Comparison of ENCODE assay signal across 16 cellular contexts in genomic region chr10:71797533-71798307, GRCh38. TPM values are rescaled to one million over a fixed set of nuclear protein-coding genes. Genes with fewer than 3 reads are reported as not detected.
DNase-seq lines count a peak whose midpoint lies in the region; ATAC-seq and TF ChIP-seq lines count a peak whose summit lies in the region.
"Had no signal": no experiment of that assay in that cellular context is flagged by ENCODE, and none has a peak within 500 bp of the region (broad histone marks: within the 10 kb centered on the region; RNA-seq: fewer than 3 reads in every experiment).

No MANE protein-coding gene starts in this region.

- no peak overlapping the region for H3K4me3 ChIP-seq in CD8-positive, alpha-beta T cell (ENCODE audit: low read depth, low read length)
- H3K4me3 ChIP-seq: vagina had no signal

- H3K4me1 Mint-ChIP-seq in CD8-positive, alpha-beta T cell (ENCODE audit: low read depth) = peaks cover 14% of the 10 kb centered on the region
- peaks cover 20% of the 10 kb centered on the region for H3K4me1 Mint-ChIP-seq in activated naive CD8-positive, alpha-beta T cell treated with anti-CD3 and anti-CD28 coated beads, Interleukin-2, amount 10 ng/mL, durations not matched to agents 7 days and 5 days
- H3K4me1 Mint-ChIP-seq in natural killer cell = peaks cover 13 to 14% of the 10 kb centered on the region in 2 donors
- H3K4me1 Mint-ChIP-seq: mesothelial cell of epicardium had no signal

- H3K9me3 ChIP-seq in CD8-positive, alpha-beta T cell (ENCODE audit: low read length) = no peaks in the 10 kb centered on the region
- H3K9me3 ChIP-seq in KOPT-K1 (ENCODE audit: insufficient read depth, low read length, poor library complexity, severe bottlenecking) = no peaks in the 10 kb centered on the region
- H3K9me3 ChIP-seq: vagina had no signal

- POLR2A ChIA-PET in CD8-positive, alpha-beta T cell (lab: Charles Lee) = interaction anchor here (1.2 kb wide), 1 partner anchor 24 kb away, joined by 3 read pairs; the partner anchor contains the start of gene VSIR
- POLR2A ChIA-PET in activated naive CD8-positive, alpha-beta T cell treated with anti-CD3 and anti-CD28 coated beads, Interleukin-2, amount 10 ng/mL, durations not matched to agents 7 days and 5 days (lab: Charles Lee) = interaction anchor here (1.0 to 1.1 kb wide), 2 partner anchors 15 to 49 kb away, joined by 3 read pairs; no protein-coding TSS in a partner anchor

- peaks cover 5% of the 10 kb centered on the region for H3K36me3 Mint-ChIP-seq in CD8-positive, alpha-beta T cell
- H3K36me3 Mint-ChIP-seq in activated naive CD8-positive, alpha-beta T cell treated with anti-CD3 and anti-CD28 coated beads, Interleukin-2, amount 10 ng/mL, durations not matched to agents 7 days and 5 days = no peaks in the 10 kb centered on the region
- no peaks in the 10 kb centered on the region for H3K36me3 Mint-ChIP-seq in natural killer cell
- H3K36me3 Mint-ChIP-seq: mesothelial cell of epicardium had no signal

- no peaks in the 10 kb centered on the region for H3K27me3 ChIP-seq in CD8-positive, alpha-beta T cell (ENCODE audit: insufficient read depth, low read length)
- H3K27me3 ChIP-seq: vagina had no signal

- TF ChIP-seq CTCF in CD8-positive, alpha-beta T cell (IDR thresholded peaks at IDR 0.05) = no peak
- TF ChIP-seq CTCF in natural killer cell (IDR thresholded peaks at IDR 0.05) = no peak

- H3K4me1 ChIP-seq in CD8-positive, alpha-beta T cell (ENCODE audit: insufficient read depth, low read length) = peaks cover 16% of the 10 kb centered on the region
- H3K4me1 ChIP-seq: vagina had no signal

- intact Hi-C loops in CD8-positive, alpha-beta T cell (cut with DNase I, micrococcal nuclease) = no loop called here
- intact Hi-C loops in natural killer cell (cut with micrococcal nuclease) = no loop called here

- H3K36me3 ChIP-seq in CD8-positive, alpha-beta T cell (ENCODE audit: insufficient read depth, low read length) = no peaks in the 10 kb centered on the region
- no peaks in the 10 kb centered on the region for H3K36me3 ChIP-seq in KOPT-K1 (ENCODE audit: insufficient read depth, low read length)
- H3K36me3 ChIP-seq: vagina had no signal

- no peaks in the 10 kb centered on the region for H3K9me3 Mint-ChIP-seq in CD8-positive, alpha-beta T cell
- H3K9me3 Mint-ChIP-seq in activated naive CD8-positive, alpha-beta T cell treated with anti-CD3 and anti-CD28 coated beads, Interleukin-2, amount 10 ng/mL, durations not matched to agents 7 days and 5 days = no peaks in the 10 kb centered on the region
- no peaks in the 10 kb centered on the region for H3K9me3 Mint-ChIP-seq in natural killer cell
- H3K9me3 Mint-ChIP-seq: activated T-helper 2 cell treated with anti-CD3 and anti-CD28 coated beads, Interferon-gamma antibody, Interleukin-2, Interleukin-4, amounts not matched to agents 10 μg/mL and 5 μg/mL and 100 μg/mL, durations not matched to agents 14 hours and 24 hours and 36 hours; IgD-negative memory B cell; mesothelial cell of epicardium; T-helper 2 cell treated with Interferon-gamma antibody and Interleukin-4, amounts not matched to agents 5 μg/mL and 100 μg/mL, for 36 hours had no signal

- H3K4me3 Mint-ChIP-seq in CD8-positive, alpha-beta T cell = no peak overlapping the region
- peak overlapping the region; percentile 56 for H3K4me3 Mint-ChIP-seq in activated naive CD8-positive, alpha-beta T cell treated with anti-CD3 and anti-CD28 coated beads, Interleukin-2, amount 10 ng/mL, durations not matched to agents 7 days and 5 days
- no peak overlapping the region for H3K4me3 Mint-ChIP-seq in natural killer cell
- H3K4me3 Mint-ChIP-seq: IgD-negative memory B cell; mesothelial cell of epicardium; T-helper 2 cell treated with Interferon-gamma antibody and Interleukin-4, amounts not matched to agents 5 μg/mL and 100 μg/mL, for 36 hours had no signal

- no peak overlapping the region for H3K27ac ChIP-seq in CD8-positive, alpha-beta T cell (ENCODE audit: low read depth, low read length)
- H3K27ac ChIP-seq in KOPT-K1 (ENCODE audit: low read depth, low read length, poor library complexity, severe bottlenecking) = peak overlapping the region; percentile 70
- H3K27ac ChIP-seq: vagina had no signal

- DNase-seq in CD8-positive, alpha-beta T cell = no peak
- DNase-seq in activated naive CD8-positive, alpha-beta T cell treated with anti-CD3 and anti-CD28 coated beads, Interleukin-2, amount 10 ng/mL, durations not matched to agents 7 days and 5 days = peak; percentile 44
- DNase-seq in natural killer cell (no peak), SHP77 (lab: John Stamatoyannopoulos, UW) (no peak), NCI-H1436 (lab: John Stamatoyannopoulos, UW) (no peak)
- no peak for DNase-seq in stimulated activated CD4-positive, alpha-beta T cell treated with anti-CD3 and anti-CD28 coated beads, Interleukin-2, amount 100 ng/mL, for 48 hours
- DNase-seq: activated CD4-positive, alpha-beta T cell treated with anti-CD3 and anti-CD28 coated beads, Interleukin-2, amount 50 U/mL, for 4 hours; NCI-H1417 treated with DMSO at 0.1 percent for 48 hours; small intestine had no signal

- peak; percentile 74 for ATAC-seq in CD8-positive, alpha-beta T cell
- peak; percentile 90 for ATAC-seq in activated naive CD8-positive, alpha-beta T cell treated with anti-CD3 and anti-CD28 coated beads, Interleukin-2, amount 10 ng/mL, durations not matched to agents 7 days and 5 days (ENCODE audit: low read depth)
- ATAC-seq in natural killer cell (peak in 2 of 3 donors; percentile 52 to 67), HG02642 (IDR thresholded peaks at IDR 0.05; ENCODE audit: poor library complexity, unreplicated experiment) (no peak)

- no peaks in the 10 kb centered on the region for H3K27me3 Mint-ChIP-seq in CD8-positive, alpha-beta T cell (ENCODE audit: low read depth)
- peaks cover 6% of the 10 kb centered on the region for H3K27me3 Mint-ChIP-seq in activated naive CD8-positive, alpha-beta T cell treated with anti-CD3 and anti-CD28 coated beads, Interleukin-2, amount 10 ng/mL, durations not matched to agents 7 days and 5 days
- H3K27me3 Mint-ChIP-seq in natural killer cell (ENCODE audit: low read depth in 2 of 2) = peaks cover 4 to 9% of the 10 kb centered on the region in 2 donors
- H3K27me3 Mint-ChIP-seq: IgD-negative memory B cell had no signal

- CTCF ChIA-PET in CD8-positive, alpha-beta T cell (lab: Charles Lee) = interaction anchor here (1.1 to 1.5 kb wide), 2 partner anchors 25 to 101 kb away, joined by 3 to 4 read pairs; partner anchors contain the start of gene VSIR

- no peak overlapping the region for H3K27ac Mint-ChIP-seq in CD8-positive, alpha-beta T cell
- peak overlapping the region; percentile 84 for H3K27ac Mint-ChIP-seq in activated naive CD8-positive, alpha-beta T cell treated with anti-CD3 and anti-CD28 coated beads, Interleukin-2, amount 10 ng/mL, durations not matched to agents 7 days and 5 days
- peak overlapping the region in 1 of 2 donors; percentile 64 for H3K27ac Mint-ChIP-seq in natural killer cell
- H3K27ac Mint-ChIP-seq: activated T-helper 2 cell treated with anti-CD3 and anti-CD28 coated beads, Interferon-gamma antibody, Interleukin-2, Interleukin-4, amounts not matched to agents 10 μg/mL and 5 μg/mL and 100 μg/mL, durations not matched to agents 14 hours and 24 hours and 36 hours; mesothelial cell of epicardium; T-helper 2 cell treated with Interferon-gamma antibody and Interleukin-4, amounts not matched to agents 5 μg/mL and 100 μg/mL, for 36 hours had no signal

RNA-seq across cellular contexts. Expression of gene VSIR, which starts 24.4 kb away (rescaled TPM):
- 10 to 100 TPM; 57.3 to 61.7 TPM for total RNA-seq in CD8-positive, alpha-beta T cell
- total RNA-seq in activated naive CD8-positive, alpha-beta T cell treated with anti-CD3 and anti-CD28 coated beads, Interleukin-2, amount 10 ng/mL, durations not matched to agents 7 days and 5 days = 100 to 1,000 TPM; 124 to 125 TPM
- 100 to 1,000 TPM; 134 to 193 (median 178) TPM for total RNA-seq in natural killer cell

RNA-seq across cellular contexts. Expression of gene PSAP, which starts 53.3 kb away (rescaled TPM):
- total RNA-seq in CD8-positive, alpha-beta T cell = 100 to 1,000 TPM; 156 to 161 TPM
- total RNA-seq in activated naive CD8-positive, alpha-beta T cell treated with anti-CD3 and anti-CD28 coated beads, Interleukin-2, amount 10 ng/mL, durations not matched to agents 7 days and 5 days = 100 to 1,000 TPM; 171 to 175 TPM
- total RNA-seq in natural killer cell = 100 to 1,000 TPM; 324 to 488 (median 428) TPM
